In the genomic region with DNA sequence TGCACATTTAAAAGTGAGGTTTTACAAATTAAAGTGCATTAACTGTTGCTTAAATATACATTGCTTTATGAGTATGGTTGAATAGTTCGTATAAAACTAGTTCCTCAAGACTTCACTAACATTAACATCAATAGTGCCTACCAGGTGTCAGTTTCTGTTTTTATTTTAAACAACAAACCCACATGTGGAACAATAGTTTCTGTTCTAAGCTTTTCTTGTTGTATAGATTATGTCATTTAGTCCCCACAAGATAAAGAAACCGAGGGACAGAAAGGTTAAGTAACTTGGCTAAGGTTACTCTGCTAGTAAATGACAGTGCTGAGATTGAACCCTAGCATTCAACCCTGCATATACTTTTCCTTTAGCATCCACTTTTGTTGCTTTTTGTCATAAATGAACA, we compare ENCODE assay signal across 11 cellular contexts.
A peak's percentile ranks its signal among the peaks of the same experiment; 100 is the strongest.
DNase-seq lines count a peak whose midpoint lies in the region; ATAC-seq and TF ChIP-seq lines count a peak whose summit lies in the region.
"Had no signal": no experiment of that assay in that cellular context is flagged by ENCODE, and none has a peak within 500 bp of the region (broad histone marks: within the 10 kb centered on the region; RNA-seq: fewer than 3 reads in every experiment).

No MANE protein-coding gene starts in this region.

- H3K79me2 ChIP-seq in KMS-11 (ENCODE audit: insufficient read depth, low read depth): no peaks in the 10 kb centered on the region

- H3K9ac ChIP-seq in KMS-11: no peak overlapping the region

- no peaks in the 10 kb centered on the region for H3K9me3 ChIP-seq in effector memory CD4-positive, alpha-beta T cell (ENCODE audit: control insufficient read depth, low read length)

- peaks cover 28% of the 10 kb centered on the region for H3K4me1 ChIP-seq in KMS-11 (ENCODE audit: low read depth, poor library complexity, severe bottlenecking)
- H3K4me1 ChIP-seq in effector memory CD4-positive, alpha-beta T cell (ENCODE audit: control insufficient read depth, insufficient read depth, low read length, poor library complexity, severe bottlenecking): peaks cover 14% of the 10 kb centered on the region

- no peak overlapping the region; the same call in 1 of the 2 replicates for H3K27ac ChIP-seq in KMS-11
- no peak overlapping the region for H3K27ac ChIP-seq in effector memory CD4-positive, alpha-beta T cell (ENCODE audit: insufficient read depth, low read length, poor library complexity, severe bottlenecking)

- no peak overlapping the region for H2AFZ ChIP-seq in KMS-11 (ENCODE audit: low read depth)

- peak; percentile 64 for DNase-seq in GM10266 (ENCODE audit: extremely low spot score)
- no peak for DNase-seq in T-helper 9 cell
- DNase-seq in superior temporal gyrus (ENCODE audit: extremely low spot score): no peak
- DNase-seq in HUDEP-2 (lab: John Stamatoyannopoulos, UW; ENCODE audit: unreplicated experiment in 76 of 76): no peak
- no peak for DNase-seq in effector memory CD4-positive, alpha-beta T cell
- DNase-seq: central memory CD4-positive, alpha-beta T cell; NCI-H446; stimulated activated naive CD4-positive, alpha-beta T cell treated with Interleukin-2 at 50 U/mL for 16 hours had no signal

- H3K36me3 ChIP-seq in KMS-11 (ENCODE audit: insufficient read depth): no peaks in the 10 kb centered on the region
- peaks cover 10% of the 10 kb centered on the region for H3K36me3 ChIP-seq in effector memory CD4-positive, alpha-beta T cell (ENCODE audit: control insufficient read depth, insufficient read depth, low read length)

- TF ChIP-seq CTCF in GM10266 (IDR thresholded peaks at IDR 0.05; ENCODE audit: control insufficient read depth, insufficient read depth, low read depth, missing control alignments) (no peak), KMS-11 (conservative IDR thresholded peaks at IDR 0.05; ENCODE audit: low read depth, low read length) (no peak)

- peak; percentile 85 for ATAC-seq in GM19372 (IDR thresholded peaks at IDR 0.05; ENCODE audit: low read depth, unreplicated experiment)
- peak; percentile 78 for ATAC-seq in HG02884 (IDR thresholded peaks at IDR 0.05; ENCODE audit: unreplicated experiment)

- no peak overlapping the region for H3K4me3 ChIP-seq in KMS-11 (IDR thresholded peaks at IDR 0.05; ENCODE audit: insufficient read depth, low read depth, low read length)
- H3K4me3 ChIP-seq in effector memory CD4-positive, alpha-beta T cell (ENCODE audit: insufficient read depth, low read depth, low read length, poor library complexity, severe bottlenecking): no peak overlapping the region

- H4K20me1 ChIP-seq in KMS-11 (ENCODE audit: insufficient read depth): no peaks in the 10 kb centered on the region

- peak overlapping the region; percentile 57 for H3K4me2 ChIP-seq in KMS-11

- H3K27me3 ChIP-seq in KMS-11 (ENCODE audit: insufficient read depth, low read depth): no peaks in the 10 kb centered on the region
- H3K27me3 ChIP-seq in effector memory CD4-positive, alpha-beta T cell (replicated peaks; ENCODE audit: control insufficient read depth, insufficient read depth, low read length, poor library complexity, severe bottlenecking): no peaks in the 10 kb centered on the region
